ENCODE assay signal across 3 cellular contexts in the genomic region with DNA sequence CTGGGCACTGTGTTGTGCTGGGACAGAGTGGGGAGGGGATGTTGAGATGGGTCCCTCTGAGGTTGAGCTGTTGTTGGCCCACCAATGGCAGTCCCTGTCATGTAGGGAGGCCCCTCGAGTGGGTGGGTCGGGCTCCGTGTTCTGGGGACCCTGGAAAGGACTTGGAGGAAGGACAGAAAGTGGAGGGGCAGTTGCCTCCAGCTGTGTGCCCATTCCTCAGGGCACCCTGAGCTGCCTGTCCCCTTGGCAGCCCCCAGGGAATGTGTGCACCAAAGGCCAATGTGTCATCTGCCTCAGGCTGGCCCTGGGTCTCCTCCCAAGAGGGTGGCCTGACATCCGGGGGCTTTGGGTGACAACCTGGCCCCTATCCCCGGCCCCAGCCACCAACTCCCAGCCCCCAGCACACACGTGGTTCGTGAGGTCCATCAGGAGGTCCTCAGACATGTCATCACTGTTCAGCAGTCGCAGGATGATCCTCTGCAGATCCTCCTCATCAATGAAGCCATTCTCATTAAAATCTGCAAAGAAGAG.
TF ChIP-seq lines count a peak whose summit lies in the region.

No MANE protein-coding gene starts in this region.

TF ChIP-seq in SK-N-SH, 30 proteins besides CTCF, POLR2A, EP300 and RAD21:
- no peak for TF ChIP-seq RCOR1 (IDR thresholded peaks at IDR 0.05; ENCODE audit: low read length)

TF ChIP-seq in SK-N-SH treated with all-trans-retinoic acid at 6 μM for 48 hours, 23 proteins besides CTCF, POLR2A, EP300 and RAD21:
- TF ChIP-seq, protein P1, sequence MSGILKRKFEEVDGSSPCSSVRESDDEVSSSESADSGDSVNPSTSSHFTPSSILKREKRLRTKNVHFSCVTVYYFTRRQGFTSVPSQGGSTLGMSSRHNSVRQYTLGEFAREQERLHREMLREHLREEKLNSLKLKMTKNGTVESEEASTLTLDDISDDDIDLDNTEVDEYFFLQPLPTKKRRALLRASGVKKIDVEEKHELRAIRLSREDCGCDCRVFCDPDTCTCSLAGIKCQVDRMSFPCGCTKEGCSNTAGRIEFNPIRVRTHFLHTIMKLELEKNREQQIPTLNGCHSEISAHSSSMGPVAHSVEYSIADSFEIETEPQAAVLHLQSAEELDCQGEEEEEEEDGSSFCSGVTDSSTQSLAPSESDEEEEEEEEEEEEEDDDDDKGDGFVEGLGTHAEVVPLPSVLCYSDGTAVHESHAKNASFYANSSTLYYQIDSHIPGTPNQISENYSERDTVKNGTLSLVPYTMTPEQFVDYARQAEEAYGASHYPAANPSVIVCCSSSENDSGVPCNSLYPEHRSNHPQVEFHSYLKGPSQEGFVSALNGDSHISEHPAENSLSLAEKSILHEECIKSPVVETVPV (CRISPR knock-in tag; IDR thresholded peaks at IDR 0.05): no peak
- TF ChIP-seq, protein P2, sequence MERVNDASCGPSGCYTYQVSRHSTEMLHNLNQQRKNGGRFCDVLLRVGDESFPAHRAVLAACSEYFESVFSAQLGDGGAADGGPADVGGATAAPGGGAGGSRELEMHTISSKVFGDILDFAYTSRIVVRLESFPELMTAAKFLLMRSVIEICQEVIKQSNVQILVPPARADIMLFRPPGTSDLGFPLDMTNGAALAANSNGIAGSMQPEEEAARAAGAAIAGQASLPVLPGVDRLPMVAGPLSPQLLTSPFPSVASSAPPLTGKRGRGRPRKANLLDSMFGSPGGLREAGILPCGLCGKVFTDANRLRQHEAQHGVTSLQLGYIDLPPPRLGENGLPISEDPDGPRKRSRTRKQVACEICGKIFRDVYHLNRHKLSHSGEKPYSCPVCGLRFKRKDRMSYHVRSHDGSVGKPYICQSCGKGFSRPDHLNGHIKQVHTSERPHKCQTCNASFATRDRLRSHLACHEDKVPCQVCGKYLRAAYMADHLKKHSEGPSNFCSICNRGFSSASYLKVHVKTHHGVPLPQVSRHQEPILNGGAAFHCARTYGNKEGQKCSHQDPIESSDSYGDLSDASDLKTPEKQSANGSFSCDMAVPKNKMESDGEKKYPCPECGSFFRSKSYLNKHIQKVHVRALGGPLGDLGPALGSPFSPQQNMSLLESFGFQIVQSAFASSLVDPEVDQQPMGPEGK (CRISPR knock-in tag; IDR thresholded peaks at IDR 0.05; ENCODE audit: borderline replicate concordance): no peak
- TF ChIP-seq ARNTL (CRISPR knock-in tag; IDR thresholded peaks at IDR 0.05; ENCODE audit: borderline replicate concordance, low read depth): no peak
- no peak for TF ChIP-seq ZC3H10 (CRISPR knock-in tag; IDR thresholded peaks at IDR 0.05)
- TF ChIP-seq ZNF70 (CRISPR knock-in tag; IDR thresholded peaks at IDR 0.05): no peak
- no peak for TF ChIP-seq TCF4 (CRISPR knock-in tag; IDR thresholded peaks at IDR 0.05; ENCODE audit: borderline replicate concordance)
- TF ChIP-seq ZFP30 (CRISPR knock-in tag; IDR thresholded peaks at IDR 0.05): no peak
- no peak for TF ChIP-seq BACH2 (CRISPR knock-in tag; IDR thresholded peaks at IDR 0.05; ENCODE audit: borderline replicate concordance)
- TF ChIP-seq ZNF8 (CRISPR knock-in tag; IDR thresholded peaks at IDR 0.05): no peak
- TF ChIP-seq GLIS3 (CRISPR knock-in tag; IDR thresholded peaks at IDR 0.05): no peak
TF ChIP-seq in SK-N-SH treated with all-trans-retinoic acid at 6 μM for 48 hours: peak in this region for 0.

TF ChIP-seq in HepG2, 621 proteins besides CTCF, POLR2A, EP300 and RAD21:
- TF ChIP-seq ZIK1 (CRISPR knock-in tag; IDR thresholded peaks at IDR 0.05; ENCODE audit: borderline replicate concordance, low read depth) (no peak), ZNF746 (CRISPR knock-in tag; IDR thresholded peaks at IDR 0.05) (no peak), SIN3B (IDR thresholded peaks at IDR 0.05; ENCODE audit: low read length) (no peak), ZNF138 (CRISPR knock-in tag; IDR thresholded peaks at IDR 0.05; ENCODE audit: low read depth) (no peak), FOXK2 (IDR thresholded peaks at IDR 0.05) (no peak), ZNF331 (CRISPR knock-in tag; IDR thresholded peaks at IDR 0.05) (no peak), ZNF672 (CRISPR knock-in tag; IDR thresholded peaks at IDR 0.05) (no peak), ZFP90 (CRISPR knock-in tag; IDR thresholded peaks at IDR 0.05; ENCODE audit: borderline replicate concordance) (no peak), ZNF292 (CRISPR knock-in tag; IDR thresholded peaks at IDR 0.05; ENCODE audit: borderline replicate concordance, low read depth) (no peak), CHD4 (IDR thresholded peaks at IDR 0.05; ENCODE audit: borderline replicate concordance, low read length) (no peak), ZNF10 (CRISPR knock-in tag; IDR thresholded peaks at IDR 0.05; ENCODE audit: borderline replicate concordance, low read depth) (no peak), ZNF205 (CRISPR knock-in tag; IDR thresholded peaks at IDR 0.05) (no peak)
- TF ChIP-seq, protein P3, sequence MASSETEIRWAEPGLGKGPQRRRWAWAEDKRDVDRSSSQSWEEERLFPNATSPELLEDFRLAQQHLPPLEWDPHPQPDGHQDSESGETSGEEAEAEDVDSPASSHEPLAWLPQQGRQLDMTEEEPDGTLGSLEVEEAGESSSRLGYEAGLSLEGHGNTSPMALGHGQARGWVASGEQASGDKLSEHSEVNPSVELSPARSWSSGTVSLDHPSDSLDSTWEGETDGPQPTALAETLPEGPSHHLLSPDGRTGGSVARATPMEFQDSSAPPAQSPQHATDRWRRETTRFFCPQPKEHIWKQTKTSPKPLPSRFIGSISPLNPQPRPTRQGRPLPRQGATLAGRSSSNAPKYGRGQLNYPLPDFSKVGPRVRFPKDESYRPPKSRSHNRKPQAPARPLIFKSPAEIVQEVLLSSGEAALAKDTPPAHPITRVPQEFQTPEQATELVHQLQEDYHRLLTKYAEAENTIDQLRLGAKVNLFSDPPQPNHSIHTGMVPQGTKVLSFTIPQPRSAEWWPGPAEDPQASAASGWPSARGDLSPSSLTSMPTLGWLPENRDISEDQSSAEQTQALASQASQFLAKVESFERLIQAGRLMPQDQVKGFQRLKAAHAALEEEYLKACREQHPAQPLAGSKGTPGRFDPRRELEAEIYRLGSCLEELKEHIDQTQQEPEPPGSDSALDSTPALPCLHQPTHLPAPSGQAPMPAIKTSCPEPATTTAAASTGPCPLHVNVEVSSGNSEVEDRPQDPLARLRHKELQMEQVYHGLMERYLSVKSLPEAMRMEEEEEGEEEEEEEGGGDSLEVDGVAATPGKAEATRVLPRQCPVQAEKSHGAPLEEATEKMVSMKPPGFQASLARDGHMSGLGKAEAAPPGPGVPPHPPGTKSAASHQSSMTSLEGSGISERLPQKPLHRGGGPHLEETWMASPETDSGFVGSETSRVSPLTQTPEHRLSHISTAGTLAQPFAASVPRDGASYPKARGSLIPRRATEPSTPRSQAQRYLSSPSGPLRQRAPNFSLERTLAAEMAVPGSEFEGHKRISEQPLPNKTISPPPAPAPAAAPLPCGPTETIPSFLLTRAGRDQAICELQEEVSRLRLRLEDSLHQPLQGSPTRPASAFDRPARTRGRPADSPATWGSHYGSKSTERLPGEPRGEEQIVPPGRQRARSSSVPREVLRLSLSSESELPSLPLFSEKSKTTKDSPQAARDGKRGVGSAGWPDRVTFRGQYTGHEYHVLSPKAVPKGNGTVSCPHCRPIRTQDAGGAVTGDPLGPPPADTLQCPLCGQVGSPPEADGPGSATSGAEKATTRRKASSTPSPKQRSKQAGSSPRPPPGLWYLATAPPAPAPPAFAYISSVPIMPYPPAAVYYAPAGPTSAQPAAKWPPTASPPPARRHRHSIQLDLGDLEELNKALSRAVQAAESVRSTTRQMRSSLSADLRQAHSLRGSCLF (CRISPR knock-in tag; IDR thresholded peaks at IDR 0.05; ENCODE audit: borderline replicate concordance): no peak
- TF ChIP-seq, protein P4, sequence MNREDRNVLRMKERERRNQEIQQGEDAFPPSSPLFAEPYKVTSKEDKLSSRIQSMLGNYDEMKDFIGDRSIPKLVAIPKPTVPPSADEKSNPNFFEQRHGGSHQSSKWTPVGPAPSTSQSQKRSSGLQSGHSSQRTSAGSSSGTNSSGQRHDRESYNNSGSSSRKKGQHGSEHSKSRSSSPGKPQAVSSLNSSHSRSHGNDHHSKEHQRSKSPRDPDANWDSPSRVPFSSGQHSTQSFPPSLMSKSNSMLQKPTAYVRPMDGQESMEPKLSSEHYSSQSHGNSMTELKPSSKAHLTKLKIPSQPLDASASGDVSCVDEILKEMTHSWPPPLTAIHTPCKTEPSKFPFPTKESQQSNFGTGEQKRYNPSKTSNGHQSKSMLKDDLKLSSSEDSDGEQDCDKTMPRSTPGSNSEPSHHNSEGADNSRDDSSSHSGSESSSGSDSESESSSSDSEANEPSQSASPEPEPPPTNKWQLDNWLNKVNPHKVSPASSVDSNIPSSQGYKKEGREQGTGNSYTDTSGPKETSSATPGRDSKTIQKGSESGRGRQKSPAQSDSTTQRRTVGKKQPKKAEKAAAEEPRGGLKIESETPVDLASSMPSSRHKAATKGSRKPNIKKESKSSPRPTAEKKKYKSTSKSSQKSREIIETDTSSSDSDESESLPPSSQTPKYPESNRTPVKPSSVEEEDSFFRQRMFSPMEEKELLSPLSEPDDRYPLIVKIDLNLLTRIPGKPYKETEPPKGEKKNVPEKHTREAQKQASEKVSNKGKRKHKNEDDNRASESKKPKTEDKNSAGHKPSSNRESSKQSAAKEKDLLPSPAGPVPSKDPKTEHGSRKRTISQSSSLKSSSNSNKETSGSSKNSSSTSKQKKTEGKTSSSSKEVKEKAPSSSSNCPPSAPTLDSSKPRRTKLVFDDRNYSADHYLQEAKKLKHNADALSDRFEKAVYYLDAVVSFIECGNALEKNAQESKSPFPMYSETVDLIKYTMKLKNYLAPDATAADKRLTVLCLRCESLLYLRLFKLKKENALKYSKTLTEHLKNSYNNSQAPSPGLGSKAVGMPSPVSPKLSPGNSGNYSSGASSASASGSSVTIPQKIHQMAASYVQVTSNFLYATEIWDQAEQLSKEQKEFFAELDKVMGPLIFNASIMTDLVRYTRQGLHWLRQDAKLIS (CRISPR knock-in tag; IDR thresholded peaks at IDR 0.05): no peak
- TF ChIP-seq, protein P5, sequence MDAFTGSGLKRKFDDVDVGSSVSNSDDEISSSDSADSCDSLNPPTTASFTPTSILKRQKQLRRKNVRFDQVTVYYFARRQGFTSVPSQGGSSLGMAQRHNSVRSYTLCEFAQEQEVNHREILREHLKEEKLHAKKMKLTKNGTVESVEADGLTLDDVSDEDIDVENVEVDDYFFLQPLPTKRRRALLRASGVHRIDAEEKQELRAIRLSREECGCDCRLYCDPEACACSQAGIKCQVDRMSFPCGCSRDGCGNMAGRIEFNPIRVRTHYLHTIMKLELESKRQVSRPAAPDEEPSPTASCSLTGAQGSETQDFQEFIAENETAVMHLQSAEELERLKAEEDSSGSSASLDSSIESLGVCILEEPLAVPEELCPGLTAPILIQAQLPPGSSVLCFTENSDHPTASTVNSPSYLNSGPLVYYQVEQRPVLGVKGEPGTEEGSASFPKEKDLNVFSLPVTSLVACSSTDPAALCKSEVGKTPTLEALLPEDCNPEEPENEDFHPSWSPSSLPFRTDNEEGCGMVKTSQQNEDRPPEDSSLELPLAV (CRISPR knock-in tag; conservative IDR thresholded peaks at IDR 0.05; ENCODE audit: low read depth): no peak
- TF ChIP-seq, protein P6, sequence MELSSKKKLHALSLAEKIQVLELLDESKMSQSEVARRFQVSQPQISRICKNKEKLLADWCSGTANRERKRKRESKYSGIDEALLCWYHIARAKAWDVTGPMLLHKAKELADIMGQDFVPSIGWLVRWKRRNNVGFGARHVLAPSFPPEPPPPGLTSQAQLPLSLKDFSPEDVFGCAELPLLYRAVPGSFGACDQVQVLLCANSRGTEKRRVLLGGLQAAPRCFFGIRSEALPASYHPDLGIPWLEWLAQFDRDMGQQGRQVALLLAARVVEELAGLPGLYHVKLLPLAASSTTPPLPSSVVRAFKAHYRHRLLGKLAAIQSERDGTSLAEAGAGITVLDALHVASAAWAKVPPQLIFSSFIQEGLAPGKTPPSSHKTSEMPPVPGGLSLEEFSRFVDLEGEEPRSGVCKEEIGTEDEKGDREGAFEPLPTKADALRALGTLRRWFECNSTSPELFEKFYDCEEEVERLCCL (CRISPR knock-in tag; IDR thresholded peaks at IDR 0.05; ENCODE audit: borderline replicate concordance): no peak
